In the genomic region with DNA sequence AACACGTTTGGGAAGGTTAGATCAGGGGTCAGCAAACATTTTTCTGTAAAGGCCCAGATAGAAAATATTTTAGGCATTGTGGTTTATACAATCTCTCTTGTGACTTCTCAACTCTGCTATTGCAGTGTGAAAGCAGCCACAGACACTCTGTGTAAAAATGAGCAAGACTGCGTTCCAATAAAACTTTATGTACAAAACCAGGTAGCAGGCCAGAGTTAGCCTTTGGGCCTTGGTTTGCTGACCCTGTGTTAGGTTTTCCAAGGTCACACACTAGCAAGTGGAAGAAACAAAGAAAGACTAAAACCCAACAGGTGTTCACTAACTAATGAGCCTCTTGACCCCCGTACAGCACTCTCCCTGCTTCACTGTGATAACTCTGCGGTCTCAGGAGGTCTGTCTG, we compare ENCODE assay signal across 31 cellular contexts. TPM values are rescaled to one million over a fixed set of nuclear protein-coding genes. Genes with fewer than 3 reads are reported as not detected.
"Had no signal": no experiment of that assay in that cellular context is flagged by ENCODE, and none has a peak within 500 bp of the region (broad histone marks: within the 10 kb centered on the region; RNA-seq: fewer than 3 reads in every experiment).

No MANE protein-coding gene starts in this region.

- H3K9ac ChIP-seq: KMS-11 had no signal

- DNase-seq: activated CD4-positive, alpha-beta memory T cell treated with anti-CD3 and anti-CD28 coated beads for 36 hours; activated CD4-positive, alpha-beta T cell treated with anti-CD3 and anti-CD28 coated beads, Interleukin-2, amount 10 ng/mL, durations not matched to agents 7 days and 5 days; activated CD4-positive, CD25-positive, alpha-beta regulatory T cell; activated CD8-positive, alpha-beta memory T cell treated with anti-CD3 and anti-CD28 coated beads for 24 hours; activated effector memory CD4-positive, alpha-beta T cell treated with anti-CD3 and anti-CD28 coated beads, Interleukin-2, amount 50 U/mL, for 16 hours; activated naive CD4-positive, alpha-beta T cell treated with Interleukin-2 at 50 U/mL for 16 hours; activated naive CD8-positive, alpha-beta T cell treated with anti-CD3 and anti-CD28 coated beads, Interleukin-2, amount 50 U/mL, for 24 hours; activated T-cell treated with anti-CD3 and anti-CD28 coated beads, Interleukin-2, amount 50 U/mL, for 4 hours; amniotic stem cell; body of pancreas; central memory CD4-positive, alpha-beta T cell; MG63; NCI-H1436 treated with DMSO at 0.1 percent for 48 hours; NCI-H187; NCI-H2081; NCI-H2227 treated with DMSO at 0.1 percent for 48 hours; NCI-H446 treated with DMSO at 0.1 percent for 48 hours; NCI-H526 treated with DMSO at 0.1 percent for 48 hours; SIG-M5; T-cell; T-helper 2 cell; T1000 had no signal

- H3K27me3 ChIP-seq: ascending aorta, body of pancreas, MG63 had no signal

- H3K36me3 ChIP-seq: ascending aorta, MG63 had no signal

- H3K27ac ChIP-seq: ascending aorta, body of pancreas, coronary artery, KMS-11 had no signal

- H3K9me3 ChIP-seq: ascending aorta, body of pancreas, MG63 had no signal

- H3K4me3 ChIP-seq: ascending aorta, body of pancreas, coronary artery, MG63 had no signal

- H3K4me1 ChIP-seq: ascending aorta, body of pancreas had no signal

- FAIRE-seq: bronchial epithelial cell, TTC549 had no signal

- H3K4me2 ChIP-seq: KMS-11 had no signal

- ATAC-seq: activated naive CD4-positive, alpha-beta T cell treated with anti-CD3 and anti-CD28 coated beads, Interleukin-2, amount 50 U/mL, for 72 hours; activated naive CD8-positive, alpha-beta T cell treated with anti-CD3 and anti-CD28 coated beads, Interleukin-2, amount 50 U/mL, for 24 hours; activated T-cell treated with anti-CD3 and anti-CD28 coated beads, Interleukin-2, amount 50 U/mL, for 4 hours; body of pancreas; T-cell had no signal

RNA-seq across cellular contexts. Expression of a gene that starts 52.3 kb away (rescaled TPM):
- total RNA-seq: activated CD4-positive, alpha-beta memory T cell treated with anti-CD3 and anti-CD28 coated beads for 36 hours; activated CD4-positive, alpha-beta T cell treated with anti-CD3 and anti-CD28 coated beads, Interleukin-2, amount 10 ng/mL, durations not matched to agents 7 days and 5 days; activated naive CD4-positive, alpha-beta T cell treated with anti-CD3 and anti-CD28 coated beads, Interleukin-2, amount 50 U/mL, for 72 hours; activated T-cell treated with anti-CD3 and anti-CD28 coated beads, Interleukin-2, amount 50 U/mL, for 4 hours; ascending aorta; body of pancreas; bronchial epithelial cell; chondrocyte; OCI-LY7; RPMI7951; T-cell had no signal
